In the genomic region with DNA sequence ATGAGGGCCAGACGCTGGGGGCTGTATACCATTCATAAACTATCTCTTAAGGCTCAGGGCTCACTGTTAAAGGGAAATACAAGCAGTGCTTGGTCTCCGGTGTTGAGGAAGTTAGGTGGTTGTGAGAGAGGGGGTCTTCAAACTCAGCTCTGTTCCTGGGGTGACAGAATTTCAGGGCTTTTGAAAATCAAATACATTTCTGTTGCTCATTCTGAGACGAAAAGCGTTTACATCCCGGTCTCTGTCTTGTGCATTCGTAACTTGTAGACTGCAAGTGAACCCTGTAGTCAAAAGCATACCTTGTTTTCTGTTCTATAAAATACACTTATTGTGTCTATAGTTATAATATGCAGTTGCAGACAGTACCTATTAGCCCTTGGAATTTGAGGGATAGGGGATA, we compare ENCODE assay signal across 8 cellular contexts. TPM values are rescaled to one million over a fixed set of nuclear protein-coding genes. Genes with fewer than 3 reads are reported as not detected.
DNase-seq lines count a peak whose midpoint lies in the region; ATAC-seq and TF ChIP-seq lines count a peak whose summit lies in the region.

No MANE protein-coding gene starts in this region.

- no peaks in the 10 kb centered on the region for H3K9me3 Mint-ChIP-seq in activated naive CD4-positive, alpha-beta T cell treated with anti-CD3 and anti-CD28 coated beads, Interleukin-2, amount 10 ng/mL, durations not matched to agents 7 days and 5 days
- H3K9me3 Mint-ChIP-seq in T-cell (no peaks in the 10 kb centered on the region), glutamatergic neuron (ENCODE audit: unreplicated experiment) (peaks cover 9% of the 10 kb centered on the region)

- peak overlapping the region; percentile 88 for H3K4me3 Mint-ChIP-seq in activated naive CD4-positive, alpha-beta T cell treated with anti-CD3 and anti-CD28 coated beads, Interleukin-2, amount 10 ng/mL, durations not matched to agents 7 days and 5 days
- H3K4me3 Mint-ChIP-seq in T-cell (peak overlapping the region; percentile 84 to 88 (median 84)), glutamatergic neuron (ENCODE audit: unreplicated experiment) (peak overlapping the region; percentile 85)

- WGBS in thyroid gland, 2 donors, result 76 to 90% methylated on average over 6 of the region's 6 CpGs

- TF ChIP-seq CTCF in glutamatergic neuron (IDR thresholded peaks at IDR 0.05; ENCODE audit: partially characterized antibody, unreplicated experiment), result no peak
- TF ChIP-seq CTCF in thyroid gland (IDR thresholded peaks at IDR 0.05), result no peak
- no peak for TF ChIP-seq CTCF in GM13977 (IDR thresholded peaks at IDR 0.05; ENCODE audit: extremely low read depth, insufficient read depth, missing control alignments)
- TF ChIP-seq CTCF in gastrocnemius medialis (IDR thresholded peaks at IDR 0.05 in 4 of 5, conservative IDR thresholded peaks at IDR 0.05 in 1 of 5), result no peak

- peak overlapping the region; percentile 90 for H3K27ac Mint-ChIP-seq in activated naive CD4-positive, alpha-beta T cell treated with anti-CD3 and anti-CD28 coated beads, Interleukin-2, amount 10 ng/mL, durations not matched to agents 7 days and 5 days
- peak overlapping the region; percentile 89 to 96 for H3K27ac Mint-ChIP-seq in T-cell
- H3K27ac Mint-ChIP-seq in glutamatergic neuron (ENCODE audit: unreplicated experiment), result no peak overlapping the region

- POLR2A ChIA-PET in T-cell (lab: Charles Lee), result no interaction called here

- CTCF ChIA-PET in activated naive CD4-positive, alpha-beta T cell treated with anti-CD3 and anti-CD28 coated beads, Interleukin-2, amount 10 ng/mL, durations not matched to agents 7 days and 5 days (lab: Charles Lee), result interaction anchor here (0.6 to 7.5 kb wide), 5 partner anchors 51 to 553 kb away, joined by 3 to 61 read pairs (median 3); no protein-coding TSS in a partner anchor
- CTCF ChIA-PET in T-cell (lab: Charles Lee), result interaction anchor here in 1 of 2 donors (1.2 to 1.8 kb wide), 3 partner anchors 9 to 149 kb away, joined by 3 to 8 read pairs (median 4); no protein-coding TSS in a partner anchor

- H3K36me3 ChIP-seq in thyroid gland (no peaks in the 10 kb centered on the region), gastrocnemius medialis (no peaks in the 10 kb centered on the region)

- intact Hi-C loops in thyroid gland (cut with DNase I) (loop anchor here (10.0 kb wide), 1 partner anchor 90 kb away; no protein-coding TSS in a partner anchor), gastrocnemius medialis (cut with DNase I; ENCODE audit: low total_unique reads) (no loop called here)

- H3K36me3 Mint-ChIP-seq in activated naive CD4-positive, alpha-beta T cell treated with anti-CD3 and anti-CD28 coated beads, Interleukin-2, amount 10 ng/mL, durations not matched to agents 7 days and 5 days, result peaks cover 19% of the 10 kb centered on the region
- H3K36me3 Mint-ChIP-seq in T-cell, result no peaks in the 10 kb centered on the region
- H3K36me3 Mint-ChIP-seq in glutamatergic neuron (ENCODE audit: unreplicated experiment), result no peaks in the 10 kb centered on the region

- DNase-seq in activated naive CD4-positive, alpha-beta T cell treated with anti-CD3 and anti-CD28 coated beads, Interleukin-2, amount 10 ng/mL, durations not matched to agents 7 days and 5 days, result no peak
- no peak for DNase-seq in activated naive CD4-positive, alpha-beta T cell treated with anti-CD3 and anti-CD28 coated beads, Interleukin-2, amount 50 U/mL, for 16 hours
- no peak for DNase-seq in T-cell
- no peak for DNase-seq in glutamatergic neuron
- DNase-seq in thyroid gland, result no peak
- no peak for DNase-seq in A172 (ENCODE audit: low spot score)
- no peak for DNase-seq in GM13977 (ENCODE audit: low spot score)
- no peak for DNase-seq in gastrocnemius medialis

- no peak for ATAC-seq in T-cell (replicated peaks in 1 of 4)
- no peak for ATAC-seq in gastrocnemius medialis

- H3K27me3 ChIP-seq in thyroid gland, result no peaks in the 10 kb centered on the region
- no peaks in the 10 kb centered on the region for H3K27me3 ChIP-seq in gastrocnemius medialis

- in situ Hi-C loops in GM13977 (cut with MboI; ENCODE audit: low pct_unique_long_range_greater_than_20kb, low sequenced_read_pairs, unreplicated experiment) (no loop called here), gastrocnemius medialis (cut with MboI; ENCODE audit: low sequenced_read_pairs in 4 of 4) (no loop called here)

- no peak for TF ChIP-seq POLR2A in thyroid gland (IDR thresholded peaks at IDR 0.05)
- no peak for TF ChIP-seq POLR2A in gastrocnemius medialis (IDR thresholded peaks at IDR 0.05)

- no peak overlapping the region for H3K4me3 ChIP-seq in thyroid gland (replicated peaks in 1 of 3)
- H3K4me3 ChIP-seq in gastrocnemius medialis, result peak overlapping the region in 1 of 4 donors; percentile 68

- H3K27ac ChIP-seq in thyroid gland (peak overlapping the region; percentile 88 to 93 (median 92)), gastrocnemius medialis (no peak overlapping the region)

- H3K9me3 ChIP-seq in thyroid gland (no peaks in the 10 kb centered on the region), gastrocnemius medialis (no peaks in the 10 kb centered on the region)

- H3K4me1 ChIP-seq in thyroid gland (peaks cover 35 to 48% of the 10 kb centered on the region in 2 donors), gastrocnemius medialis (peaks cover 11 to 22% of the 10 kb centered on the region in 2 donors)

- no peaks in the 10 kb centered on the region for H3K27me3 Mint-ChIP-seq in activated naive CD4-positive, alpha-beta T cell treated with anti-CD3 and anti-CD28 coated beads, Interleukin-2, amount 10 ng/mL, durations not matched to agents 7 days and 5 days
- H3K27me3 Mint-ChIP-seq in T-cell (no peaks in the 10 kb centered on the region), glutamatergic neuron (ENCODE audit: unreplicated experiment) (peaks cover 12% of the 10 kb centered on the region)

- peaks cover 78% of the 10 kb centered on the region for H3K4me1 Mint-ChIP-seq in activated naive CD4-positive, alpha-beta T cell treated with anti-CD3 and anti-CD28 coated beads, Interleukin-2, amount 10 ng/mL, durations not matched to agents 7 days and 5 days
- H3K4me1 Mint-ChIP-seq in T-cell (peaks cover 65 to 79% (median 76%) of the 10 kb centered on the region in 3 donors), glutamatergic neuron (ENCODE audit: low read depth, unreplicated experiment) (peaks cover 43% of the 10 kb centered on the region)

RNA-seq across cellular contexts. Expression of gene SLCO3A1, which starts 1.7 kb away (rescaled TPM):
- total RNA-seq in T-cell, result 10 to 100 TPM; 26.2 to 52.2 (median 38.7) TPM
- 27.9 TPM for total RNA-seq in glutamatergic neuron (ENCODE audit: unreplicated experiment)
- total RNA-seq in thyroid gland, result 10 to 100 TPM; 23.3 to 31.4 (median 28.0) TPM
- 2.8 and 4.0 TPM in 2 replicates for total RNA-seq in A172 (2014; rRNA removed; shearing (Covaris generic))
- total RNA-seq in gastrocnemius medialis, result 1 to 10 TPM; 1.3 to 3.6 (median 3.0) TPM

Comparison
In these comparisons a context has a peak if more than half of its experiments do, and no peak if none do; other contexts are left out.
1. H3K27ac ChIP-seq: peak in thyroid gland (3 of 3); none in gastrocnemius medialis (0 of 4).
2. Peak in every context shown above with its lines, with median percentiles within 50 percentile points of each other: H3K4me3 Mint-ChIP-seq.